24 cellular contexts compared by ENCODE assay signal in genomic region chr14:80901260-80901659, GRCh38. TPM values are rescaled to one million over a fixed set of nuclear protein-coding genes. Genes with fewer than 3 reads are reported as not detected.
"Had no signal": no experiment of that assay in that cellular context is flagged by ENCODE, and none has a peak within 500 bp of the region (broad histone marks: within the 10 kb centered on the region; RNA-seq: fewer than 3 reads in every experiment).

No MANE protein-coding gene starts in this region.

- H3K4me1 Mint-ChIP-seq: nephron progenitor cell had no signal

- FAIRE-seq: endometrium, small intestine had no signal

- H3K36me3 ChIP-seq: thoracic aorta had no signal

- H3K9me3 Mint-ChIP-seq: naive thymus-derived CD4-positive, alpha-beta T cell; nephron progenitor cell had no signal

- H3K27me3 ChIP-seq: dorsolateral prefrontal cortex, esophagus squamous epithelium, foreskin keratinocyte, hepatocyte, sigmoid colon, stomach had no signal

- H3K9me3 ChIP-seq: esophagus squamous epithelium, sigmoid colon, stomach, thoracic aorta had no signal

- H3K4me3 ChIP-seq: dorsolateral prefrontal cortex, esophagus squamous epithelium, hepatocyte, lung, sigmoid colon, stomach, thoracic aorta had no signal

- H3K27me3 Mint-ChIP-seq: naive thymus-derived CD4-positive, alpha-beta T cell had no signal

- DNase-seq: cortex of kidney; dorsolateral prefrontal cortex; effector memory CD4-positive, alpha-beta T cell; esophagus squamous epithelium; foreskin keratinocyte; left colon; left ventricle myocardium superior; mesendoderm; naive thymus-derived CD4-positive, alpha-beta T cell; nephron progenitor cell; posterior cingulate gyrus; sigmoid colon; small intestine; stimulated activated CD4-positive, alpha-beta T cell treated with anti-CD3 and anti-CD28 coated beads, Interleukin-12 subunit alpha, Interleukin-12 subunit beta, amount 100 ng/mL, for 4 hours; stimulated activated naive CD4-positive, alpha-beta T cell; stomach; substantia nigra; trophoblast cell had no signal

- ATAC-seq: foreskin keratinocyte; left colon; left ventricle myocardium superior; naive thymus-derived CD4-positive, alpha-beta T cell had no signal

- H3K27ac Mint-ChIP-seq: naive thymus-derived CD4-positive, alpha-beta T cell had no signal

- H3K4me2 ChIP-seq: hepatocyte had no signal

- H3K4me3 Mint-ChIP-seq: naive thymus-derived CD4-positive, alpha-beta T cell; nephron progenitor cell had no signal

- H3K4me1 ChIP-seq: esophagus squamous epithelium, sigmoid colon, stomach had no signal

- H2AFZ ChIP-seq: hepatocyte had no signal

- H3K79me2 ChIP-seq: hepatocyte had no signal

- H3K27ac ChIP-seq: dorsolateral prefrontal cortex, esophagus squamous epithelium, foreskin keratinocyte, hepatocyte, sigmoid colon, stomach, thoracic aorta had no signal

RNA-seq across cellular contexts. Expression of gene TSHR, which starts 54.2 kb away (rescaled TPM):
- total RNA-seq: esophagus squamous epithelium, foreskin keratinocyte, hepatocyte, kidney epithelial cell, left ventricle myocardium superior, pulmonary artery endothelial cell, sigmoid colon had no signal
- polyA plus RNA-seq: foreskin keratinocyte; naive thymus-derived CD4-positive, alpha-beta T cell had no signal
